In the genomic region with DNA sequence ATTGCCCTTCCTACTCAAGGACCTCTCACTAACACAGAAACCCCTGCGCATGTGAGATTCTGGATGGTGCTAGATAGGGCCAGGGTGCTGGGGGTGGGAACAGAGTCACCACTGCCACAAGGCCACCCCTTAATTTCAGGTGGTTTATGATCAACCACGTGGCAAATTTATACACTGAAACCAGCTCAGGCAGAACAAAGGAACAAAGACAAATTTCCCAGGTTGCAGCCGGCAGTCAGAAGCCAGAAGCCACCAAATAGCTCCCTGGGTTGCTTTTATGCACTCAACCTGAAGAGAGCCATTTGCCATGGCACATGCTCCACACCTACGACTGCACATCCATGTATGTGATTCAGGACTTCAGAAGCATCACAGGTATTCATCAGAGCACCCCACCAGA, we compare ENCODE assay signal across 8 cellular contexts. TPM values are rescaled to one million over a fixed set of nuclear protein-coding genes. Genes with fewer than 3 reads are reported as not detected.
DNase-seq lines count a peak whose midpoint lies in the region; ATAC-seq, FAIRE-seq and TF ChIP-seq lines count a peak whose summit lies in the region.

No MANE protein-coding gene starts in this region.

- peaks cover 25% of the 10 kb centered on the region for H3K27me3 Mint-ChIP-seq in GM23338 (ENCODE audit: insufficient read depth, low read depth, poor library complexity)
- peaks cover 16% of the 10 kb centered on the region for H3K27me3 Mint-ChIP-seq in endodermal cell (ENCODE audit: insufficient read depth)

- H4K20me1 ChIP-seq in GM23338 (replicated peaks; ENCODE audit: insufficient read depth) (peaks cover 29% of the 10 kb centered on the region), OCI-LY1 (ENCODE audit: insufficient read depth, low read length) (peaks cover 3% of the 10 kb centered on the region; the same call in 1 of the 2 replicates)

- FAIRE-seq in D721Med (lab: Jason Lieb, UNC), result no peak

- H3K36me3 Mint-ChIP-seq in GM23338 (ENCODE audit: low read depth), result peaks cover 6% of the 10 kb centered on the region
- H3K36me3 Mint-ChIP-seq in endodermal cell (ENCODE audit: low read depth), result no peaks in the 10 kb centered on the region

- H3F3A ChIP-seq in GM23338 (replicated peaks; ENCODE audit: low read depth), result peaks cover 4% of the 10 kb centered on the region
- H3F3A ChIP-seq in OCI-LY1 (ENCODE audit: insufficient read depth, low read length), result 0 out of 2 replicates have a peak, but pooled peaks cover 5% of the 10 kb centered on the region

- H3K79me2 ChIP-seq in GM23338 (replicated peaks; ENCODE audit: insufficient read depth) (peaks cover 72% of the 10 kb centered on the region), OCI-LY1 (ENCODE audit: insufficient read depth, low read length) (peaks cover 68% of the 10 kb centered on the region)

- peak overlapping the region; percentile 79 for H3K9ac ChIP-seq in OCI-LY1 (ENCODE audit: low read length)
- no peak overlapping the region for H3K9ac ChIP-seq in endodermal cell (ENCODE audit: extremely low read depth, low read length, poor library complexity, severe bottlenecking)

- H3K4me3 Mint-ChIP-seq in GM23338, result peak overlapping the region; percentile 16; the same call in 1 of the 3 replicates
- H3K4me3 Mint-ChIP-seq in endodermal cell, result peak overlapping the region; percentile 88

- H3K27ac ChIP-seq in GM23338 (ENCODE audit: low read depth) (no peak overlapping the region), OCI-LY1 (ENCODE audit: low read depth, low read length, poor library complexity, severe bottlenecking) (peak overlapping the region; percentile 83), endodermal cell (ENCODE audit: low read depth, low read length) (no peak overlapping the region)

- DNase-seq in GM23338 (ENCODE audit: low spot score) (no peak), endodermal cell (no peak), D721Med (ENCODE audit: insufficient read length, low spot score) (no peak), NOMO-1 treated with DMSO at 0.1 percent for 48 hours (lab: John Stamatoyannopoulos, UW; ENCODE audit: unreplicated experiment) (no peak), HCEC 1CT (no peak), GM20000 (ENCODE audit: low spot score) (no peak)

- H3K9me2 ChIP-seq in GM23338 (ENCODE audit: insufficient read depth) (no peaks in the 10 kb centered on the region), OCI-LY1 (ENCODE audit: low read depth, low read length) (no peaks in the 10 kb centered on the region)

- H3K4me3 ChIP-seq in GM23338 (peak overlapping the region; percentile 76; the same call in 1 of the 2 replicates), OCI-LY1 (ENCODE audit: low read depth, low read length, poor library complexity, severe bottlenecking) (peak overlapping the region; percentile 68), endodermal cell (ENCODE audit: low read length) (peak overlapping the region; percentile 22)

- H3K36me3 ChIP-seq in GM23338 (ENCODE audit: insufficient read depth) (no peaks in the 10 kb centered on the region), OCI-LY1 (ENCODE audit: insufficient read depth, low read length) (peaks cover 21% of the 10 kb centered on the region; the same call in 1 of the 2 replicates), endodermal cell (ENCODE audit: control insufficient read depth, insufficient read depth, low read length) (no peaks in the 10 kb centered on the region)

- no peak for TF ChIP-seq CTCF in GM23338 (conservative IDR thresholded peaks at IDR 0.05; ENCODE audit: low read depth in 2 of 2)
- TF ChIP-seq CTCF in OCI-LY1 (IDR thresholded peaks at IDR 0.05; ENCODE audit: low read length), result no peak
- no peak for TF ChIP-seq CTCF in endodermal cell (conservative IDR thresholded peaks at IDR 0.05)
- TF ChIP-seq CTCF in D721Med (IDR thresholded peaks at IDR 0.05; ENCODE audit: insufficient read depth, missing control alignments), result no peak
- no peak for TF ChIP-seq CTCF in GM20000 (IDR thresholded peaks at IDR 0.05; ENCODE audit: extremely low read depth, missing control alignments)

- H3K9me3 ChIP-seq in OCI-LY1 (ENCODE audit: low read length) (no peaks in the 10 kb centered on the region), endodermal cell (ENCODE audit: control insufficient read depth, low read length) (no peaks in the 10 kb centered on the region)

- H3K27me3 ChIP-seq in GM23338 (ENCODE audit: insufficient read depth), result peaks cover 21% of the 10 kb centered on the region
- no peaks in the 10 kb centered on the region for H3K27me3 ChIP-seq in OCI-LY1 (ENCODE audit: insufficient read depth, low read length)
- peaks cover 12% of the 10 kb centered on the region for H3K27me3 ChIP-seq in endodermal cell (ENCODE audit: control insufficient read depth, insufficient read depth, low read length, poor library complexity, severe bottlenecking)

- WGBS in endodermal cell (ENCODE audit: insufficient coverage in 1 of 2, insufficient read length in 1 of 2), 2 experiments, result 57 to 71% methylated on average over 1 to 4 of the region's 4 CpGs

- H3K4me1 Mint-ChIP-seq in GM23338, result peaks cover 74% of the 10 kb centered on the region
- peaks cover 42% of the 10 kb centered on the region for H3K4me1 Mint-ChIP-seq in endodermal cell

- ATAC-seq in GM18508 (IDR thresholded peaks at IDR 0.05; ENCODE audit: insufficient read depth, unreplicated experiment), result peak; percentile 13
- ATAC-seq in GM23338, result no peak

- H3K27ac Mint-ChIP-seq in GM23338 (peak overlapping the region; percentile 51; the same call in 1 of the 2 replicates), endodermal cell (no peak overlapping the region)

- no peaks in the 10 kb centered on the region for H3K9me3 Mint-ChIP-seq in GM23338
- H3K9me3 Mint-ChIP-seq in endodermal cell, result no peaks in the 10 kb centered on the region

- no peak overlapping the region for H2AFZ ChIP-seq in GM23338
- no peak overlapping the region for H2AFZ ChIP-seq in OCI-LY1 (ENCODE audit: low read length)

- H3K4me1 ChIP-seq in GM23338 (ENCODE audit: insufficient read depth) (peaks cover 80% of the 10 kb centered on the region), OCI-LY1 (ENCODE audit: insufficient read depth, low read length, severe bottlenecking) (peaks cover 78% of the 10 kb centered on the region), endodermal cell (ENCODE audit: control insufficient read depth, insufficient read depth, low read length) (peaks cover 6% of the 10 kb centered on the region)

- H3K4me2 ChIP-seq in GM23338 (peak overlapping the region; percentile 89), OCI-LY1 (ENCODE audit: low read length) (peak overlapping the region; percentile 85)

TF ChIP-seq in GM23338, 12 proteins besides CTCF, POLR2A, EP300 and RAD21:
- TF ChIP-seq NANOG (IDR thresholded peaks at IDR 0.05; ENCODE audit: borderline replicate concordance), result no peak
- TF ChIP-seq ZNF114 (CRISPR knock-in tag; IDR thresholded peaks at IDR 0.05), result no peak
- no peak for TF ChIP-seq JUNB (IDR thresholded peaks at IDR 0.05; ENCODE audit: unreplicated experiment)
- no peak for TF ChIP-seq EZH2 (IDR thresholded peaks at IDR 0.05; ENCODE audit: low read depth, unreplicated experiment)

RNA-seq across cellular contexts. Expression of a gene that starts 2.5 kb away (rescaled TPM):
- 71.0 and 73.7 TPM in 2 replicates for total RNA-seq in GM23338 (2014; rRNA removed; shearing (Covaris generic))
- 26.2 and 28.2 TPM in 2 replicates for polyA plus RNA-seq in GM23338 (2016; fragmentation: Nextera tagmentation; extraction: Ambion mirVana)
- 10 to 100 TPM; 48.8 to 53.6 TPM for total RNA-seq in endodermal cell
- polyA plus RNA-seq in endodermal cell (2013, experiment 1 of 2), result 58.9 TPM
- 58.6 TPM for polyA plus RNA-seq in endodermal cell (2013, experiment 2 of 2)

Comparison
In these comparisons a context has a peak if more than half of its experiments do, and no peak if none do; other contexts are left out.
1. H3K4me3 ChIP-seq: peak in every context shown above with its lines; median percentile 76 in GM23338; 68 in OCI-LY1; 22 in endodermal cell.